11 cellular contexts compared by ENCODE assay signal in the genomic region with DNA sequence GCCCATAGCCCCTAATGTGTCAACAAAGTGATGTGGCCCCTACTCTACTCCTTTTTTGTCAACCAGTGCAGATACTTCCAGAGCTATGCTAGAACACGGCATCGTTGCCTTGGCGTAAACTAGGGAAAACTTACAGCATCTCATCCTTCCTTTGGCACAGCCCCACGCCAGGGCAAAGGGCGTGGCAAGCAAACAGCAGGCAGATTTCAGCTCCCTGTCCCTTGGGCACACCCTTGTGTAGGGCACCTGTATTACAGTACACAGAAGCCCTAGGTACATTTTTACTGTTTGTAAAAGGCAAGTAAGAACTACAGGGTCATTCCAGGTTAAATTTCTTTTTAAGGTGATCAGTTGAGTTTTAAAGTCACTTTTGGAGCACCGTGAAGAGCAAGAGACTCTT. TPM values are rescaled to one million over a fixed set of nuclear protein-coding genes. Genes with fewer than 3 reads are reported as not detected.
DNase-seq lines count a peak whose midpoint lies in the region; ATAC-seq and TF ChIP-seq lines count a peak whose summit lies in the region.
"Had no signal": no experiment of that assay in that cellular context is flagged by ENCODE, and none has a peak within 500 bp of the region (broad histone marks: within the 10 kb centered on the region; RNA-seq: fewer than 3 reads in every experiment).

No MANE protein-coding gene starts in this region.

- no peak overlapping the region for H3K27ac ChIP-seq in WERI-Rb-1

- in situ Hi-C loops in ACHN (cut with HindIII; ENCODE audit: low pct_ligation_motif_present, low pct_unique_long_range_greater_than_20kb, low sequenced_read_pairs) = no loop called here

- H3K27me3 ChIP-seq in WERI-Rb-1 (ENCODE audit: insufficient read depth, low read depth, severe bottlenecking) = no peaks in the 10 kb centered on the region

- ATAC-seq in left colon (peak; percentile 92), HG02610 (IDR thresholded peaks at IDR 0.05; ENCODE audit: unreplicated experiment) (no peak)

- 0 out of 2 replicates have a peak, but pooled peaks have one; percentile 18 for TF ChIP-seq CTCF in WERI-Rb-1 (IDR thresholded peaks at IDR 0.05; ENCODE audit: low read depth, low read length)

- intact Hi-C loops in left colon (cut with DNase I, micrococcal nuclease) = no loop called here

- no peaks in the 10 kb centered on the region for H3K9me3 ChIP-seq in WERI-Rb-1 (ENCODE audit: severe bottlenecking)
- H3K9me3 ChIP-seq: Caco-2 had no signal

- no peaks in the 10 kb centered on the region for H3K36me3 ChIP-seq in WERI-Rb-1

- peak; percentile 60 for DNase-seq in ACHN
- peak; percentile 64 for DNase-seq in HT-29 (ENCODE audit: low spot score)
- DNase-seq in WERI-Rb-1 = no peak
- DNase-seq in left colon = peak; percentile 71 to 84
- DNase-seq in epidermal melanocyte (ENCODE audit: insufficient read length, low spot score) = no peak
- no peak for DNase-seq in retina
- DNase-seq in NCI-H1694 (lab: John Stamatoyannopoulos, UW) = no peak
- DNase-seq: naive B cell, NCI-H2029 had no signal

- no peak overlapping the region for H3K4me3 ChIP-seq in WERI-Rb-1 (ENCODE audit: low read depth, low read length)

RNA-seq across cellular contexts. Expression of gene PRDX6, which starts 29.3 kb away (rescaled TPM):
- total RNA-seq in HT-29 (2014; rRNA removed; shearing (Covaris generic)) = 107 and 112 TPM in 2 replicates
- total RNA-seq in left colon = 100 to 1,000 TPM; 680 to 788 TPM

Comparison
In these comparisons a context has a peak if more than half of its experiments do, and no peak if none do; other contexts are left out.
1. DNase-seq: peak in ACHN (single experiment), HT-29 (single experiment) and left colon (2 of 2); none in WERI-Rb-1 (single experiment), epidermal melanocyte (single experiment), retina (single experiment) and NCI-H1694 (single experiment).